In genomic region chr2:143503280-143503679, GRCh38 we compare ENCODE assay signal across 25 cellular contexts.
DNase-seq lines count a peak whose midpoint lies in the region; ATAC-seq and TF ChIP-seq lines count a peak whose summit lies in the region.
"Had no signal": no experiment of that assay in that cellular context is flagged by ENCODE, and none has a peak within 500 bp of the region (broad histone marks: within the 10 kb centered on the region; RNA-seq: fewer than 3 reads in every experiment).

No MANE protein-coding gene starts in this region.

- no peaks in the 10 kb centered on the region for H3K27me3 Mint-ChIP-seq in T-helper 17 cell
- H3K27me3 Mint-ChIP-seq: CD4-positive, CD25-positive, alpha-beta regulatory T cell had no signal

- H3K36me3 ChIP-seq in left ventricle myocardium inferior (no peaks in the 10 kb centered on the region), gastroesophageal sphincter (no peaks in the 10 kb centered on the region), upper lobe of right lung (no peaks in the 10 kb centered on the region)
- H3K36me3 ChIP-seq: HAP-1, SJSA1 had no signal

- TF ChIP-seq POLR2A in gastroesophageal sphincter (IDR thresholded peaks at IDR 0.05), result no peak

- no peak for TF ChIP-seq EP300 in gastroesophageal sphincter (IDR thresholded peaks at IDR 0.05)

- peaks cover 8% of the 10 kb centered on the region for H3K36me3 Mint-ChIP-seq in T-helper 17 cell (ENCODE audit: low read depth)

- DNase-seq in Right ventricle myocardium superior (no peak), left ventricle myocardium inferior (no peak), T-helper 17 cell (no peak), upper lobe of right lung (no peak), HuH-7 (ENCODE audit: low spot score) (no peak), left colon (no peak), kidney tubule cell (ENCODE audit: low spot score) (no peak)
- DNase-seq: Caco-2; CD4-positive, CD25-positive, alpha-beta regulatory T cell; DMS 273 treated with DMSO at 0.1 percent for 48 hours; DMS79 treated with DMSO at 0.1 percent for 48 hours; GM23248; NCI-H1092 treated with DMSO at 0.1 percent for 48 hours; NCI-H1436 treated with DMSO at 0.1 percent for 48 hours; NCI-H1930; NCI-H226; NCI-H510A treated with DMSO at 0.1 percent for 48 hours; NCI-H774; NK-92 treated with Interleukin-12 subunit alpha and Interleukin-12 subunit beta, amount 100 ng/mL, for 24 hours had no signal

- H3K4me3 ChIP-seq in left ventricle myocardium inferior (no peak overlapping the region), gastroesophageal sphincter (no peak overlapping the region), upper lobe of right lung (no peak overlapping the region)
- H3K4me3 ChIP-seq: GM12878, GM23248, HAP-1, K562, SJSA1 had no signal

- H3K27me3 ChIP-seq in left ventricle myocardium inferior (ENCODE audit: low read depth) (no peaks in the 10 kb centered on the region), gastroesophageal sphincter (no peaks in the 10 kb centered on the region), upper lobe of right lung (no peaks in the 10 kb centered on the region)
- H3K27me3 ChIP-seq: SJSA1 had no signal

- H3K27ac Mint-ChIP-seq in T-helper 17 cell, result peak overlapping the region; percentile 60

- ATAC-seq in Right ventricle myocardium superior (ENCODE audit: poor library complexity) (peak; percentile 78), T-helper 17 cell (no peak), gastroesophageal sphincter (peak; percentile 59), upper lobe of right lung (peak; percentile 44), left colon (no peak)
- ATAC-seq: GM12878, K562 had no signal

- no peak overlapping the region for H3K4me3 Mint-ChIP-seq in T-helper 17 cell

- WGBS in gastroesophageal sphincter (ENCODE audit: low coverage in 1 of 2), 2 donors, result 91 to 96% methylated on average over 2 of the region's 2 CpGs

- H3K4me1 ChIP-seq in left ventricle myocardium inferior, result no peaks in the 10 kb centered on the region
- no peaks in the 10 kb centered on the region for H3K4me1 ChIP-seq in gastroesophageal sphincter
- H3K4me1 ChIP-seq in upper lobe of right lung, result peaks cover 8% of the 10 kb centered on the region
- H3K4me1 ChIP-seq: Caco-2, HAP-1, SJSA1 had no signal

- no peak overlapping the region for H3K27ac ChIP-seq in left ventricle myocardium inferior (replicated peaks)
- no peak overlapping the region for H3K27ac ChIP-seq in gastroesophageal sphincter
- no peak overlapping the region for H3K27ac ChIP-seq in upper lobe of right lung
- H3K27ac ChIP-seq: GM23248, RWPE1, SJSA1 had no signal

- H3K9me3 ChIP-seq in left ventricle myocardium inferior (replicated peaks) (no peaks in the 10 kb centered on the region), T-helper 17 cell (ENCODE audit: control insufficient read depth, low read length, poor library complexity, severe bottlenecking) (no peaks in the 10 kb centered on the region), gastroesophageal sphincter (no peaks in the 10 kb centered on the region), upper lobe of right lung (no peaks in the 10 kb centered on the region)
- H3K9me3 ChIP-seq: Caco-2, HAP-1, SJSA1 had no signal

- intact Hi-C loops in Right ventricle myocardium superior (cut with DNase I), result no loop called here
- intact Hi-C loops in left ventricle myocardium inferior (cut with micrococcal nuclease), result no loop called here
- intact Hi-C loops in upper lobe of right lung (cut with DNase I), result no loop called here
- intact Hi-C loops in left colon (cut with DNase I, micrococcal nuclease), result no loop called here

- TF ChIP-seq CTCF in left ventricle myocardium inferior (IDR thresholded peaks at IDR 0.05; ENCODE audit: borderline replicate concordance) (no peak), gastroesophageal sphincter (IDR thresholded peaks at IDR 0.05) (no peak), upper lobe of right lung (IDR thresholded peaks at IDR 0.05) (no peak)

- peaks cover 36% of the 10 kb centered on the region for H3K4me1 Mint-ChIP-seq in T-helper 17 cell

Comparison
In these comparisons a context has a peak if more than half of its experiments do, and no peak if none do; other contexts are left out.
1. ATAC-seq: peak in Right ventricle myocardium superior (single experiment), gastroesophageal sphincter (single experiment) and upper lobe of right lung (single experiment); none in T-helper 17 cell (single experiment) and left colon (single experiment).